Comparison of ENCODE assay signal across 2 cellular contexts in the genomic region with DNA sequence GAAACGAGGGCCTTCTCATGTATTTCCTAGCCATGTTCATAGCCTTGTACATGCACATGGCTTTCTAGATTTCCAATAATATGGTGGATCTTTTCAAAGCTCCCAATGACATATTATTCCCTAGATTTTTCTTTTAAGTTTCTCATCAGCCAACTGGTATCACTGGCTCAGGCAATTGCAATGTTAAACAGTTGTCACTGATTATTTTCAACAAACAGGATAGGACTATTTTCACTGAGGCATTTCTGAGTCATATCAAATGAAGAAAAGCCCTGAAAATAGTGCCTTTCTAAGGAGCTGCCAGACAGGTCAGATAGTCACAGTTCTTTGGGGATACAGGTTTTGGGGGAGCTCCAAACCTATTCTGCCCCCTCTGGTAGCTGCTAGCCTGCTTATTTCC.
TF ChIP-seq lines count a peak whose summit lies in the region.

No MANE protein-coding gene starts in this region.

TF ChIP-seq in HepG2, 621 proteins besides CTCF, POLR2A, EP300 and RAD21:
- TF ChIP-seq ZC3H4 (CRISPR knock-in tag; IDR thresholded peaks at IDR 0.05; ENCODE audit: borderline replicate concordance) (no peak), ZNF432 (CRISPR knock-in tag; IDR thresholded peaks at IDR 0.05; ENCODE audit: borderline replicate concordance) (peak; percentile 96), RFX1 (IDR thresholded peaks at IDR 0.05) (no peak)
TF ChIP-seq in HepG2: peak in this region for 1.

TF ChIP-seq in K562, 482 proteins besides CTCF, POLR2A, EP300 and RAD21:
- TF ChIP-seq ZNF316 (IDR thresholded peaks at IDR 0.05) (no peak), OTX1 (CRISPR knock-in tag; IDR thresholded peaks at IDR 0.05) (no peak), CBX3 (IDR thresholded peaks at IDR 0.05; ENCODE audit: borderline replicate concordance in 1 of 2, low read length in 2 of 2) (peak in 1 of 2 experiments; percentile 70; a peak in 1 of 3 replicates), MEF2D (tag; conservative IDR thresholded peaks at IDR 0.05; ENCODE audit: low read depth) (no peak), TRIM28 (IDR thresholded peaks at IDR 0.05) (peak; percentile 48; the same call in 1 of the 2 replicates)
